Comparison of ENCODE assay signal across 23 cellular contexts in genomic region chr2:8877332-8877731, GRCh38.
"Had no signal": no experiment of that assay in that cellular context is flagged by ENCODE, and none has a peak within 500 bp of the region (broad histone marks: within the 10 kb centered on the region; RNA-seq: fewer than 3 reads in every experiment).

No MANE protein-coding gene starts in this region.

- H3K4me3 ChIP-seq: coronary artery, heart right ventricle, left ventricle myocardium inferior, lower lobe of right lung, pancreas, suprapubic skin, thyroid gland, upper lobe of left lung, uterus had no signal

- H3K27ac Mint-ChIP-seq: memory B cell; natural killer cell treated with Interleukin-12 subunit alpha and Interleukin-12 subunit beta and Interleukin-15 and Interleukin-18, amount 100 ng/mL, for 72 hours; progenitor cell of endocrine pancreas; stimulated activated effector memory CD8-positive, alpha-beta T cell treated with anti-CD3 and anti-CD28 coated beads, Interleukin-12 subunit alpha, Interleukin-12 subunit beta, amount 100 ng/mL, for 72 hours had no signal

- H3K9me3 Mint-ChIP-seq: memory B cell; natural killer cell treated with Interleukin-12 subunit alpha and Interleukin-12 subunit beta and Interleukin-15 and Interleukin-18, amount 100 ng/mL, for 72 hours; stimulated activated effector memory CD8-positive, alpha-beta T cell treated with anti-CD3 and anti-CD28 coated beads, Interleukin-12 subunit alpha, Interleukin-12 subunit beta, amount 100 ng/mL, for 72 hours had no signal

- H3K27me3 ChIP-seq: heart right ventricle, pancreas, suprapubic skin, thyroid gland, upper lobe of left lung, uterus had no signal

- H3K4me1 Mint-ChIP-seq: stimulated activated effector memory CD8-positive, alpha-beta T cell treated with anti-CD3 and anti-CD28 coated beads, Interleukin-12 subunit alpha, Interleukin-12 subunit beta, amount 100 ng/mL, for 72 hours had no signal

- H3K9me3 ChIP-seq: heart right ventricle, left ventricle myocardium inferior, lower lobe of right lung, pancreas, suprapubic skin, thyroid gland, upper lobe of left lung, uterus had no signal

- FAIRE-seq: frontal cortex, keratinocyte, pancreas had no signal

- H3K27ac ChIP-seq: coronary artery, heart right ventricle, left ventricle myocardium inferior, lower lobe of right lung, pancreas, suprapubic skin, thyroid gland, upper lobe of left lung, uterus had no signal

- H3K36me3 ChIP-seq: left ventricle myocardium inferior, lower lobe of right lung, pancreas, thyroid gland, uterus had no signal

- H3K4me3 Mint-ChIP-seq: memory B cell; natural killer cell treated with Interleukin-12 subunit alpha and Interleukin-12 subunit beta and Interleukin-15 and Interleukin-18, amount 100 ng/mL, for 72 hours; stimulated activated effector memory CD8-positive, alpha-beta T cell treated with anti-CD3 and anti-CD28 coated beads, Interleukin-12 subunit alpha, Interleukin-12 subunit beta, amount 100 ng/mL, for 72 hours had no signal

- DNase-seq: effector CD4-positive, alpha-beta T cell; heart right ventricle; left ventricle myocardium inferior; lower lobe of right lung; midbrain; occipital lobe; pancreas; right cardiac atrium; stimulated activated CD4-positive, alpha-beta T cell treated with anti-CD3 and anti-CD28 coated beads, Interleukin-4, amount 100 ng/mL, for 1 hour; stimulated activated CD8-positive, alpha-beta memory T cell treated with anti-CD3 and anti-CD28 coated beads, Interleukin-4, amount 100 ng/mL, for 48 hours; stimulated activated naive CD8-positive, alpha-beta T cell treated with anti-CD3 and anti-CD28 coated beads, Interleukin-15, Interleukin-2, amounts not matched to agents 100 U/mL and 50 U/mL, for 24 hours; thyroid gland; uterus had no signal

- ATAC-seq: esophagus mucosa; heart right ventricle; lower lobe of right lung; natural killer cell treated with Interleukin-12 subunit alpha and Interleukin-12 subunit beta and Interleukin-15 and Interleukin-18, amount 100 ng/mL, for 72 hours; pancreas; right cardiac atrium; stimulated activated effector memory CD8-positive, alpha-beta T cell treated with anti-CD3 and anti-CD28 coated beads, Interleukin-12 subunit alpha, Interleukin-12 subunit beta, amount 100 ng/mL, for 72 hours; stimulated activated naive CD8-positive, alpha-beta T cell treated with anti-CD3 and anti-CD28 coated beads, Interleukin-15, Interleukin-2, amounts not matched to agents 100 U/mL and 50 U/mL, for 24 hours had no signal

- H3K36me3 Mint-ChIP-seq: memory B cell; natural killer cell treated with Interleukin-12 subunit alpha and Interleukin-12 subunit beta and Interleukin-15 and Interleukin-18, amount 100 ng/mL, for 72 hours; stimulated activated effector memory CD8-positive, alpha-beta T cell treated with anti-CD3 and anti-CD28 coated beads, Interleukin-12 subunit alpha, Interleukin-12 subunit beta, amount 100 ng/mL, for 72 hours had no signal

- H3K27me3 Mint-ChIP-seq: progenitor cell of endocrine pancreas had no signal

- H3K4me1 ChIP-seq: heart right ventricle, left ventricle myocardium inferior, lower lobe of right lung, pancreas, thyroid gland, uterus had no signal
